ENCODE assay signal across 19 cellular contexts in the genomic region with DNA sequence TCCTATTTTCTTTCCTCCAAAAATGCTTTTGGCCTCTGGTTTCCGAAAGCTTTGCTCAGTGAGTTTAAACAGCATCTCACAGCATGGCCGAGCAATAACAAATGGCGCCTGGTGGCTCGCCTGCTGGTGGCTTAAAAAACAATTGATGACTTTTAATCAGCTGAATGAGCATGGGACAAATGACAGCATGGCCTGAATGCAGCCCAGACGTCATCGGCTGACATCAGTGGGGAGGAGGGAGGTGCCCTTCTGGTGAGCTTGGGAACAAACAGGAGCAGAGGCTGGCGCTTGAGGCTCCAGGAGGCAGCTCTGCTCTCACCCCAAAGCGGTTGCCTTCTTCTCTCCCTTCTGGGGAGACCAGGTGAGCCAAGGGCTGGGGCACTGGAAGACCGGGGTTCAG.
DNase-seq lines count a peak whose midpoint lies in the region; ATAC-seq lines count a peak whose summit lies in the region.
"Had no signal": no experiment of that assay in that cellular context is flagged by ENCODE, and none has a peak within 500 bp of the region (broad histone marks: within the 10 kb centered on the region; RNA-seq: fewer than 3 reads in every experiment).

No MANE protein-coding gene starts in this region.

- H3K9me3 ChIP-seq in HUES48 (ENCODE audit: control insufficient read depth, insufficient read depth, low read length): no peaks in the 10 kb centered on the region
- H3K9me3 ChIP-seq: mucosa of descending colon, SJCRH30 had no signal

- no peaks in the 10 kb centered on the region for H3K9me3 Mint-ChIP-seq in activated CD8-positive, alpha-beta memory T cell treated with anti-CD3 and anti-CD28 coated beads, Interleukin-2, amount 10 ng/mL, durations not matched to agents 7 days and 5 days (ENCODE audit: low read depth)
- H3K9me3 Mint-ChIP-seq: activated naive CD4-positive, alpha-beta T cell treated with anti-CD3 and anti-CD28 coated beads, Interleukin-2, amount 50 U/mL, for 24 hours; activated T-cell treated with anti-CD3 and anti-CD28 coated beads, Interleukin-2, amount 50 U/mL, for 72 hours; dendritic cell treated with granulocyte-macrophage colony-stimulating factor and Interleukin-4, amounts not matched to agents 40 ng/mL and 50 ng/mL, for 4 days had no signal

- CTCF ChIA-PET in activated CD8-positive, alpha-beta memory T cell treated with anti-CD3 and anti-CD28 coated beads, Interleukin-2, amount 10 ng/mL, durations not matched to agents 7 days and 5 days (lab: Charles Lee): no interaction called here

- H3K27me3 Mint-ChIP-seq in activated CD8-positive, alpha-beta memory T cell treated with anti-CD3 and anti-CD28 coated beads, Interleukin-2, amount 10 ng/mL, durations not matched to agents 7 days and 5 days: no peaks in the 10 kb centered on the region
- H3K27me3 Mint-ChIP-seq: activated naive CD4-positive, alpha-beta T cell treated with anti-CD3 and anti-CD28 coated beads, Interleukin-2, amount 50 U/mL, for 24 hours had no signal

- H3K27me3 ChIP-seq in HUES48 (ENCODE audit: control insufficient read depth, insufficient read depth, low read length): no peaks in the 10 kb centered on the region
- H3K27me3 ChIP-seq: foreskin keratinocyte, SJCRH30 had no signal

- no peaks in the 10 kb centered on the region for H3K36me3 Mint-ChIP-seq in activated CD8-positive, alpha-beta memory T cell treated with anti-CD3 and anti-CD28 coated beads, Interleukin-2, amount 10 ng/mL, durations not matched to agents 7 days and 5 days

- H3K4me3 ChIP-seq in HUES48 (ENCODE audit: low read depth, low read length): no peak overlapping the region
- H3K4me3 ChIP-seq: mucosa of descending colon, SJCRH30 had no signal

- H3K9ac ChIP-seq in HUES48 (ENCODE audit: low read depth, low read length): no peak overlapping the region

- peaks cover 22% of the 10 kb centered on the region for H3K4me1 ChIP-seq in HUES48 (ENCODE audit: control insufficient read depth, insufficient read depth, low read length)
- H3K4me1 ChIP-seq: foreskin keratinocyte, SJCRH30 had no signal

- peak overlapping the region; percentile 70 for H3K27ac ChIP-seq in HUES48 (ENCODE audit: low read depth, low read length)
- H3K27ac ChIP-seq: foreskin keratinocyte, SJCRH30 had no signal

- no peak overlapping the region for H3K4me3 Mint-ChIP-seq in activated CD8-positive, alpha-beta memory T cell treated with anti-CD3 and anti-CD28 coated beads, Interleukin-2, amount 10 ng/mL, durations not matched to agents 7 days and 5 days
- H3K4me3 Mint-ChIP-seq: activated naive CD4-positive, alpha-beta T cell treated with anti-CD3 and anti-CD28 coated beads, Interleukin-2, amount 50 U/mL, for 24 hours; activated T-cell treated with anti-CD3 and anti-CD28 coated beads, Interleukin-2, amount 50 U/mL, for 72 hours; dendritic cell treated with granulocyte-macrophage colony-stimulating factor and Interleukin-4, amounts not matched to agents 40 ng/mL and 50 ng/mL, for 4 days had no signal

- intact Hi-C loops in head of caudate nucleus (cut with DNase I) (loop anchor here (10.0 kb wide), 2 partner anchors 203 to 343 kb away; no protein-coding TSS in a partner anchor), posterior cingulate gyrus (cut with DNase I) (loop anchor here (5.0 to 10.0 kb wide), 2 partner anchors 203 to 456 kb away; no protein-coding TSS in a partner anchor)

- peak in 39 of 58 donors; percentile 1 to 67 (median 18) for DNase-seq in anterior cingulate cortex (lab: John Stamatoyannopoulos, UW)
- peak in 41 of 42 donors; percentile 29 to 85 (median 62) for DNase-seq in head of caudate nucleus
- peak in 7 of 10 donors; percentile 19 to 91 (median 50) for DNase-seq in posterior cingulate gyrus
- no peak for DNase-seq in activated CD8-positive, alpha-beta memory T cell treated with anti-CD3 and anti-CD28 coated beads, Interleukin-2, amount 10 ng/mL, durations not matched to agents 7 days and 5 days
- no peak for DNase-seq in NCI-H2227 (lab: John Stamatoyannopoulos, UW; ENCODE audit: unreplicated experiment)
- DNase-seq: activated T-cell treated with anti-CD3 and anti-CD28 coated beads, Interleukin-2, amount 50 U/mL, for 72 hours; COR-L47; foreskin keratinocyte; Karpas-422; left colon; mucosa of descending colon; NCI-H1092 treated with DMSO at 0.1 percent for 48 hours; NCI-H69; SJCRH30 had no signal

- H3K27ac Mint-ChIP-seq in activated CD8-positive, alpha-beta memory T cell treated with anti-CD3 and anti-CD28 coated beads, Interleukin-2, amount 10 ng/mL, durations not matched to agents 7 days and 5 days: no peak overlapping the region
- H3K27ac Mint-ChIP-seq: activated naive CD4-positive, alpha-beta T cell treated with anti-CD3 and anti-CD28 coated beads, Interleukin-2, amount 50 U/mL, for 24 hours; activated T-cell treated with anti-CD3 and anti-CD28 coated beads, Interleukin-2, amount 50 U/mL, for 72 hours; dendritic cell treated with granulocyte-macrophage colony-stimulating factor and Interleukin-4, amounts not matched to agents 40 ng/mL and 50 ng/mL, for 4 days had no signal

- H3K36me3 ChIP-seq in HUES48 (ENCODE audit: control insufficient read depth, insufficient read depth, low read length): no peaks in the 10 kb centered on the region
- H3K36me3 ChIP-seq: SJCRH30 had no signal

- H3K4me1 Mint-ChIP-seq in activated CD8-positive, alpha-beta memory T cell treated with anti-CD3 and anti-CD28 coated beads, Interleukin-2, amount 10 ng/mL, durations not matched to agents 7 days and 5 days: peaks cover 15% of the 10 kb centered on the region

- no peak for ATAC-seq in activated CD8-positive, alpha-beta memory T cell treated with anti-CD3 and anti-CD28 coated beads, Interleukin-2, amount 10 ng/mL, durations not matched to agents 7 days and 5 days
- no peak for ATAC-seq in GM18861 (IDR thresholded peaks at IDR 0.05; ENCODE audit: unreplicated experiment)
- ATAC-seq: activated T-cell treated with anti-CD3 and anti-CD28 coated beads, Interleukin-2, amount 50 U/mL, for 72 hours; foreskin keratinocyte; left colon; mucosa of descending colon; sciatic nerve had no signal

Comparison
In these comparisons a context has a peak if more than half of its experiments do, and no peak if none do; other contexts are left out.
1. DNase-seq: peak in anterior cingulate cortex (39 of 58), head of caudate nucleus (41 of 42) and posterior cingulate gyrus (7 of 10); none in activated CD8-positive, alpha-beta memory T cell treated with anti-CD3 and anti-CD28 coated beads, Interleukin-2, amount 10 ng/mL, durations not matched to agents 7 days and 5 days (single experiment) and NCI-H2227 (single experiment).